26 cellular contexts compared by ENCODE assay signal in genomic region chr7:127832592-127832991, GRCh38.
"Had no signal": no experiment of that assay in that cellular context is flagged by ENCODE, and none has a peak within 500 bp of the region (broad histone marks: within the 10 kb centered on the region; RNA-seq: fewer than 3 reads in every experiment).

No MANE protein-coding gene starts in this region.

- H3K4me3 Mint-ChIP-seq: memory B cell; naive B cell; natural killer cell treated with Interleukin-12 subunit alpha and Interleukin-12 subunit beta and Interleukin-15 and Interleukin-18, amount 100 ng/mL, for 72 hours; neural crest cell; stimulated activated naive CD8-positive, alpha-beta T cell treated with anti-CD3 and anti-CD28 coated beads, Interleukin-15, amount 100 ng/mL, for 72 hours had no signal

- H2AFZ ChIP-seq: hepatocyte, parathyroid adenoma had no signal

- H3K27ac Mint-ChIP-seq: memory B cell; naive B cell; natural killer cell treated with Interleukin-12 subunit alpha and Interleukin-12 subunit beta and Interleukin-15 and Interleukin-18, amount 100 ng/mL, for 72 hours; progenitor cell of endocrine pancreas; stimulated activated naive CD8-positive, alpha-beta T cell treated with anti-CD3 and anti-CD28 coated beads, Interleukin-15, amount 100 ng/mL, for 72 hours had no signal

- H3K4me1 ChIP-seq: parathyroid adenoma, right lobe of liver, transverse colon, vagina had no signal

- H3K9me3 ChIP-seq: right lobe of liver, suprapubic skin, vagina had no signal

- H3K27me3 Mint-ChIP-seq: memory B cell; naive B cell; natural killer cell treated with Interleukin-12 subunit alpha and Interleukin-12 subunit beta and Interleukin-15 and Interleukin-18, amount 100 ng/mL, for 72 hours; progenitor cell of endocrine pancreas; stimulated activated naive CD8-positive, alpha-beta T cell treated with anti-CD3 and anti-CD28 coated beads, Interleukin-15, amount 100 ng/mL, for 72 hours had no signal

- H3K4me2 ChIP-seq: hepatocyte had no signal

- FAIRE-seq: endometrium, frontal cortex, islet of Langerhans, small intestine had no signal

- H3K9ac ChIP-seq: parathyroid adenoma had no signal

- H3K36me3 ChIP-seq: suprapubic skin, transverse colon, vagina had no signal

- ATAC-seq: natural killer cell treated with Interleukin-12 subunit alpha and Interleukin-12 subunit beta and Interleukin-15 and Interleukin-18, amount 100 ng/mL, for 72 hours; stimulated activated naive CD8-positive, alpha-beta T cell treated with anti-CD3 and anti-CD28 coated beads, Interleukin-15, amount 100 ng/mL, for 72 hours had no signal

- H3K27ac ChIP-seq: coronary artery, hepatocyte, parathyroid adenoma, right lobe of liver, suprapubic skin, transverse colon, vagina had no signal

- H3K27me3 ChIP-seq: hepatocyte, right lobe of liver, suprapubic skin, transverse colon, vagina had no signal

- H3K9me3 Mint-ChIP-seq: natural killer cell treated with Interleukin-12 subunit alpha and Interleukin-12 subunit beta and Interleukin-15 and Interleukin-18, amount 100 ng/mL, for 72 hours; neural crest cell had no signal

- H3K4me1 Mint-ChIP-seq: stimulated activated naive CD8-positive, alpha-beta T cell treated with anti-CD3 and anti-CD28 coated beads, Interleukin-15, amount 100 ng/mL, for 72 hours had no signal

- DNase-seq: effector memory CD4-positive, alpha-beta T cell; head of caudate nucleus; kidney glomerular epithelial cell; naive B cell; right lobe of liver; small intestine; stimulated activated CD4-positive, alpha-beta T cell treated with anti-CD3 and anti-CD28 coated beads, Interleukin-12 subunit alpha, Interleukin-12 subunit beta, amount 100 ng/mL, for 4 hours; stimulated activated CD4-positive, alpha-beta T cell treated with anti-CD3 and anti-CD28 coated beads, Interleukin-1b, Interleukin-23, amount 100 ng/mL, for 48 hours; stimulated activated CD4-positive, alpha-beta T cell treated with anti-CD3 and anti-CD28 coated beads, Interleukin-4, amount 100 ng/mL, for 1 hour; stimulated activated CD8-positive, alpha-beta memory T cell treated with anti-CD3 and anti-CD28 coated beads, Interleukin-4, amount 100 ng/mL, for 48 hours; stimulated activated naive CD4-positive, alpha-beta T cell; stimulated activated naive CD8-positive, alpha-beta T cell treated with anti-CD3 and anti-CD28 coated beads, Interleukin-15, amount 100 ng/mL, for 72 hours; transverse colon had no signal

- H3K4me3 ChIP-seq: coronary artery, hepatocyte, lung, right lobe of liver, suprapubic skin, transverse colon, vagina had no signal
